In the genomic region with DNA sequence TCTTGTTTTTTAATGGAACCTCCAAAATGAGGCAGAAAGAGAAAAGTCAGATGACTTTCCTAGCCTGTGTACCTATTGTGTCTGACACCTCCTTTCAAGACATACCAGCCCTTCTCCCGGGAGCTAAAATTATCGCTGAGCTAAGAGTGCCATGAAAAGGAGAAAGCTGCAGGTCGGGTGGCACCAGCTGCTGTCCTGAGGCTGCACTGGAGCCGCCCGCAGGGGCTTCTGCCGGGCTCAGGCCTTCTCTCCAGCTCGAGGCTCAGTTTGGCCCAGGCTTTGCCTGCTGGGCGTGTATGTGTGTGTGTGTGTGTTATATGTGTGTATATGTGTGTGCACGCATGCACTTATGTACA, we compare ENCODE assay signal across 1 cellular context.
TF ChIP-seq lines count a peak whose summit lies in the region.

No MANE protein-coding gene starts in this region.

TF ChIP-seq in HepG2, 621 proteins besides CTCF, POLR2A, EP300 and RAD21:
- TF ChIP-seq, protein P1, sequence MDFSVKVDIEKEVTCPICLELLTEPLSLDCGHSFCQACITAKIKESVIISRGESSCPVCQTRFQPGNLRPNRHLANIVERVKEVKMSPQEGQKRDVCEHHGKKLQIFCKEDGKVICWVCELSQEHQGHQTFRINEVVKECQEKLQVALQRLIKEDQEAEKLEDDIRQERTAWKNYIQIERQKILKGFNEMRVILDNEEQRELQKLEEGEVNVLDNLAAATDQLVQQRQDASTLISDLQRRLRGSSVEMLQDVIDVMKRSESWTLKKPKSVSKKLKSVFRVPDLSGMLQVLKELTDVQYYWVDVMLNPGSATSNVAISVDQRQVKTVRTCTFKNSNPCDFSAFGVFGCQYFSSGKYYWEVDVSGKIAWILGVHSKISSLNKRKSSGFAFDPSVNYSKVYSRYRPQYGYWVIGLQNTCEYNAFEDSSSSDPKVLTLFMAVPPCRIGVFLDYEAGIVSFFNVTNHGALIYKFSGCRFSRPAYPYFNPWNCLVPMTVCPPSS (IDR thresholded peaks at IDR 0.05) = no peak
- TF ChIP-seq, protein P2, sequence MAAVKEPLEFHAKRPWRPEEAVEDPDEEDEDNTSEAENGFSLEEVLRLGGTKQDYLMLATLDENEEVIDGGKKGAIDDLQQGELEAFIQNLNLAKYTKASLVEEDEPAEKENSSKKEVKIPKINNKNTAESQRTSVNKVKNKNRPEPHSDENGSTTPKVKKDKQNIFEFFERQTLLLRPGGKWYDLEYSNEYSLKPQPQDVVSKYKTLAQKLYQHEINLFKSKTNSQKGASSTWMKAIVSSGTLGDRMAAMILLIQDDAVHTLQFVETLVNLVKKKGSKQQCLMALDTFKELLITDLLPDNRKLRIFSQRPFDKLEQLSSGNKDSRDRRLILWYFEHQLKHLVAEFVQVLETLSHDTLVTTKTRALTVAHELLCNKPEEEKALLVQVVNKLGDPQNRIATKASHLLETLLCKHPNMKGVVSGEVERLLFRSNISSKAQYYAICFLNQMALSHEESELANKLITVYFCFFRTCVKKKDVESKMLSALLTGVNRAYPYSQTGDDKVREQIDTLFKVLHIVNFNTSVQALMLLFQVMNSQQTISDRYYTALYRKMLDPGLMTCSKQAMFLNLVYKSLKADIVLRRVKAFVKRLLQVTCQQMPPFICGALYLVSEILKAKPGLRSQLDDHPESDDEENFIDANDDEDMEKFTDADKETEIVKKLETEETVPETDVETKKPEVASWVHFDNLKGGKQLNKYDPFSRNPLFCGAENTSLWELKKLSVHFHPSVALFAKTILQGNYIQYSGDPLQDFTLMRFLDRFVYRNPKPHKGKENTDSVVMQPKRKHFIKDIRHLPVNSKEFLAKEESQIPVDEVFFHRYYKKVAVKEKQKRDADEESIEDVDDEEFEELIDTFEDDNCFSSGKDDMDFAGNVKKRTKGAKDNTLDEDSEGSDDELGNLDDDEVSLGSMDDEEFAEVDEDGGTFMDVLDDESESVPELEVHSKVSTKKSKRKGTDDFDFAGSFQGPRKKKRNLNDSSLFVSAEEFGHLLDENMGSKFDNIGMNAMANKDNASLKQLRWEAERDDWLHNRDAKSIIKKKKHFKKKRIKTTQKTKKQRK (IDR thresholded peaks at IDR 0.05; ENCODE audit: low read length) = no peak
- TF ChIP-seq BORCS8-MEF2B (CRISPR knock-in tag; IDR thresholded peaks at IDR 0.05) = no peak
- TF ChIP-seq ZNF510 (CRISPR knock-in tag; IDR thresholded peaks at IDR 0.05; ENCODE audit: low read depth) = no peak
- no peak for TF ChIP-seq BHLHE40 (IDR thresholded peaks at IDR 0.05; ENCODE audit: low read length)
- no peak for TF ChIP-seq ZSCAN29 (CRISPR knock-in tag; conservative IDR thresholded peaks at IDR 0.05)
- no peak for TF ChIP-seq ZNF782 (CRISPR knock-in tag; IDR thresholded peaks at IDR 0.05; ENCODE audit: borderline replicate concordance)
- no peak for TF ChIP-seq ZNF878 (CRISPR knock-in tag; IDR thresholded peaks at IDR 0.05)
- no peak for TF ChIP-seq ZNF883 (CRISPR knock-in tag; IDR thresholded peaks at IDR 0.05; ENCODE audit: not compliant biosample characterization)
- no peak for TF ChIP-seq ADNP (CRISPR knock-in tag; IDR thresholded peaks at IDR 0.05)
